Comparison of ENCODE assay signal across 15 cellular contexts in genomic region chr7:20267482-20267881, GRCh38. TPM values are rescaled to one million over a fixed set of nuclear protein-coding genes. Genes with fewer than 3 reads are reported as not detected.
A peak's percentile ranks its signal among the peaks of the same experiment; 100 is the strongest.
DNase-seq lines count a peak whose midpoint lies in the region; ATAC-seq and TF ChIP-seq lines count a peak whose summit lies in the region.
"Had no signal": no experiment of that assay in that cellular context is flagged by ENCODE, and none has a peak within 500 bp of the region (broad histone marks: within the 10 kb centered on the region; RNA-seq: fewer than 3 reads in every experiment).

No MANE protein-coding gene starts in this region.

- H3K36me3 ChIP-seq in OCI-LY7 (ENCODE audit: insufficient read depth, low read length): no peaks in the 10 kb centered on the region
- H3K36me3 ChIP-seq in heart left ventricle: no peaks in the 10 kb centered on the region

- no peak for TF ChIP-seq POLR2A in heart left ventricle (IDR thresholded peaks at IDR 0.05)

- BruUV-seq in OCI-LY7 (replicated peaks; lab: Mats Ljungman, UMichigan): no TSS peak

- H3K9me3 ChIP-seq in OCI-LY7 (ENCODE audit: low read length): no peaks in the 10 kb centered on the region
- H3K9me3 ChIP-seq in heart left ventricle: no peaks in the 10 kb centered on the region
- H3K9me3 ChIP-seq: testis had no signal

- H3K4me2 ChIP-seq in OCI-LY7 (ENCODE audit: low read length): no peak overlapping the region

- H3K27me3 ChIP-seq in heart left ventricle: no peaks in the 10 kb centered on the region
- H3K27me3 ChIP-seq: testis had no signal

- POLR2A ChIA-PET in OCI-LY7 (lab: Charles Lee): interaction anchor here (0.6 kb wide), 2 partner anchors 11 to 68 kb away, joined by 3 to 5 read pairs; no protein-coding TSS in a partner anchor

- ATAC-seq in GM21786 (IDR thresholded peaks at IDR 0.05; ENCODE audit: unreplicated experiment): peak; percentile 43
- no peak for ATAC-seq in heart left ventricle
- ATAC-seq: naive thymus-derived CD8-positive, alpha-beta T cell had no signal

- H3K79me2 ChIP-seq in OCI-LY7 (ENCODE audit: insufficient read depth, low read depth, low read length): no peaks in the 10 kb centered on the region

- 62 to 72% (median 67%) methylated on average over 4 of the region's 4 CpGs for WGBS in heart left ventricle, 4 donors

- no peaks in the 10 kb centered on the region for H3K9me2 ChIP-seq in OCI-LY7 (ENCODE audit: insufficient read depth, low read length)

- TF ChIP-seq CTCF in GM12873 (IDR thresholded peaks at IDR 0.05; ENCODE audit: insufficient read depth, low read depth, low read length, missing control alignments): peak; percentile 19
- TF ChIP-seq CTCF in OCI-LY7 (conservative IDR thresholded peaks at IDR 0.05; ENCODE audit: low read length): peak; percentile 48
- TF ChIP-seq CTCF in heart left ventricle (IDR thresholded peaks at IDR 0.05): no peak

- CTCF ChIA-PET in OCI-LY7 (lab: Charles Lee; ENCODE audit: unreplicated experiment): no interaction called here

- intact Hi-C loops in OCI-LY7 (cut with micrococcal nuclease; ENCODE audit: unreplicated experiment) (no loop called here), heart left ventricle (cut with DNase I) (no loop called here)

- H4K20me1 ChIP-seq in OCI-LY7 (ENCODE audit: insufficient read depth, low read length): no peaks in the 10 kb centered on the region

- H2AFZ ChIP-seq in OCI-LY7 (ENCODE audit: low read length): no peak overlapping the region

- DNase-seq in OCI-LY7 (ENCODE audit: low spot score) (no peak), iPS-NIHi7 (ENCODE audit: extremely low spot score) (peak; percentile 24), caudate nucleus (lab: John Stamatoyannopoulos, UW) (no peak), NCI-H2171 (lab: John Stamatoyannopoulos, UW) (no peak), heart left ventricle (no peak)
- no peak for DNase-seq in activated CD8-positive, alpha-beta memory T cell treated with anti-CD3 and anti-CD28 coated beads, Interleukin-2, amount 50 U/mL, for 4 hours
- DNase-seq: activated CD4-positive, CD25-positive, alpha-beta regulatory T cell; C1 segment of cervical spinal cord; naive thymus-derived CD8-positive, alpha-beta T cell; NCI-H1105; NCI-H526 treated with DMSO at 0.1 percent for 48 hours; testis had no signal

- H3K4me1 ChIP-seq in OCI-LY7 (ENCODE audit: insufficient read depth, low read length, poor library complexity, severe bottlenecking) (no peaks in the 10 kb centered on the region), heart left ventricle (peaks cover 0 to 8% (median 0%) of the 10 kb centered on the region in 12 donors)

- H3K27ac ChIP-seq in OCI-LY7 (ENCODE audit: low read depth, low read length, poor library complexity, severe bottlenecking): no peak overlapping the region
- no peak overlapping the region for H3K27ac ChIP-seq in caudate nucleus (ENCODE audit: low read depth, low read length)
- H3K27ac ChIP-seq in heart left ventricle: no peak overlapping the region
- H3K27ac ChIP-seq: SK-N-MC, testis had no signal

- H3K4me3 ChIP-seq in OCI-LY7 (ENCODE audit: low read depth, low read length, poor library complexity, severe bottlenecking) (no peak overlapping the region), heart left ventricle (no peak overlapping the region)
- H3K4me3 ChIP-seq: SK-N-MC, testis had no signal

RNA-seq across cellular contexts. Expression of gene MACC1, which starts 50.3 kb away (rescaled TPM):
- total RNA-seq in OCI-LY7 (2014; rRNA removed; shearing (Covaris generic)): 5.0 and 6.5 TPM in 2 replicates
- total RNA-seq in OCI-LY7 (2022) (9.1 and 11.1 TPM in 2 replicates), heart left ventricle (1 to 10 TPM in 1 of 9 donors, under 1 TPM in 5, not detected in 3; 0.05 to 1.3 (median 0.12) TPM)
- under 1 TPM in 1 of 2 donors, not detected in 1; under 0.01 TPM for polyA plus RNA-seq in heart left ventricle
- polyA plus RNA-seq: naive thymus-derived CD8-positive, alpha-beta T cell had no signal

Comparison
In these comparisons a context has a peak if more than half of its experiments do, and no peak if none do; other contexts are left out.
1. CTCF ChIP-seq: peak in GM12873 (single experiment) and OCI-LY7 (single experiment); none in heart left ventricle (0 of 12).